In the genomic region with DNA sequence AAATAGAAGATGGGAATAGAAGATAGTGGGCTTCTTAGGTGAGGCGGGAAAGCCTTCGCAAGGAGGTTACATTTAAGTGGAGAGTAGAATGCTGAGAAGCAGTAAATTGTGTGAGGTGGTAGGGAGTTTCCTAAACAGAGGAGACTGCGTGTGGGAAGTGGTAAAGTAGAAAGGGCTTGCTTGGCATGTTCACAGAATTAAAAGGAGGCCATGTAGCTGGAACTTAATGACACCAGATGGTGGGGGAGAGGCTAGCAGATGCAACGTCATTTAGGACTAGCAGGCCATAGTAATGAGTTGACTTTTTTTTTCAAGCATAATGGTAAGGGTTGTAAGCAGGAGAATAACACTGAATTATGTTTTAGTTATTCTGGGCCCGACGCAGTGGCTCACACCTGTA, we compare ENCODE assay signal across 26 cellular contexts. TPM values are rescaled to one million over a fixed set of nuclear protein-coding genes. Genes with fewer than 3 reads are reported as not detected.
DNase-seq lines count a peak whose midpoint lies in the region; ATAC-seq, FAIRE-seq and TF ChIP-seq lines count a peak whose summit lies in the region.
"Had no signal": no experiment of that assay in that cellular context is flagged by ENCODE, and none has a peak within 500 bp of the region (broad histone marks: within the 10 kb centered on the region; RNA-seq: fewer than 3 reads in every experiment).

No MANE protein-coding gene starts in this region.

- no peak for TF ChIP-seq POLR2A in GM12878 (IDR thresholded peaks at IDR 0.05; ENCODE audit: low read depth, low read length)

- no peaks in the 10 kb centered on the region for H3K36me3 ChIP-seq in GM12878 (ENCODE audit: control insufficient read depth in 2 of 2, insufficient read depth in 2 of 2, low read length in 1 of 2)
- H3K36me3 ChIP-seq: adrenal gland, heart left ventricle, prostate gland, vagina had no signal

- TF ChIP-seq CTCF in GM12878 (IDR thresholded peaks at IDR 0.05 in 2 of 3, conservative IDR thresholded peaks at IDR 0.05 in 1 of 3; ENCODE audit: control insufficient read depth in 2 of 3, extremely low read depth in 1 of 3, insufficient read depth in 1 of 3, low read depth in 3 of 3, low read length in 3 of 3) (no peak), nephron (IDR thresholded peaks at IDR 0.05; ENCODE audit: unreplicated experiment in 3 of 3) (no peak)

- H3K4me3 ChIP-seq in GM12878: no peak overlapping the region
- H3K4me3 ChIP-seq: adrenal gland, coronary artery, heart left ventricle, prostate gland, skin epidermis, testis, vagina had no signal

- H4K20me1 ChIP-seq in GM12878 (ENCODE audit: control insufficient read depth, insufficient read depth): no peaks in the 10 kb centered on the region

- CTCF ChIA-PET in GM12878 (lab: Yijun Ruan, JAX): interaction anchor here (0.7 to 2.3 kb wide), 6 partner anchors 10 to 115 kb away, joined by 3 to 6 read pairs (median 3); no protein-coding TSS in a partner anchor

- intact Hi-C loops in GM12878 (cut with micrococcal nuclease; ENCODE audit: unreplicated experiment): no loop called here

- 79% methylated on average over 6 of the region's 6 CpGs for WGBS in GM12878 (ENCODE audit: insufficient coverage, insufficient replicate concordance, low lambda C conversion rate, missing lambda C conversion rate)

- RAD21 ChIA-PET in GM12878 (lab: Charles Lee; ENCODE audit: unreplicated experiment): interaction anchor here (1.6 kb wide), 1 partner anchor 110 kb away, joined by 5 read pairs; no protein-coding TSS in a partner anchor

- H3K4me1 ChIP-seq in GM12878 (ENCODE audit: control insufficient read depth, insufficient read depth, low read length): no peaks in the 10 kb centered on the region
- H3K4me1 ChIP-seq: adrenal gland, heart left ventricle, prostate gland, testis, vagina had no signal

- no peak overlapping the region for H3K9ac ChIP-seq in GM12878 (ENCODE audit: control insufficient read depth, insufficient read depth, low read length)

- H3K27me3 Mint-ChIP-seq in nephron (ENCODE audit: low read depth): no peaks in the 10 kb centered on the region
- H3K27me3 Mint-ChIP-seq in activated naive CD8-positive, alpha-beta T cell treated with anti-CD3 and anti-CD28 coated beads, Interleukin-2, amount 50 U/mL, for 24 hours: no peaks in the 10 kb centered on the region
- H3K27me3 Mint-ChIP-seq: stimulated activated memory B cell treated with anti-CD40 and anti-IgM and Interleukin-4, amounts not matched to agents 10 μg/mL and 1 μg/mL and 100 μg/mL, for 72 hours had no signal

- H3K27ac ChIP-seq in GM12878 (ENCODE audit: control insufficient read depth, insufficient read depth): no peak overlapping the region
- H3K27ac ChIP-seq: adrenal gland, coronary artery, heart left ventricle, prostate gland, skin epidermis, testis, vagina had no signal

- in situ Hi-C loops in G401 (cut with HindIII; ENCODE audit: low sequenced_read_pairs): no loop called here
- in situ Hi-C loops in GM12878 (cut with MboI): no loop called here

- no peak overlapping the region for H3K4me2 ChIP-seq in GM12878 (ENCODE audit: control insufficient read depth, insufficient read depth)

- SMC1A ChIA-PET in GM12878 (lab: Charles Lee; ENCODE audit: uncharacterized antibody, unreplicated experiment): interaction anchor here (1.0 to 2.2 kb wide), 4 partner anchors 21 to 242 kb away, joined by 3 to 7 read pairs (median 5); no protein-coding TSS in a partner anchor

- no peak overlapping the region for H2AFZ ChIP-seq in GM12878 (ENCODE audit: control insufficient read depth, low read depth, low read length)

- BruUV-seq in GM12878 (replicated peaks; lab: Mats Ljungman, UMichigan): no TSS peak

- H3K4me3 Mint-ChIP-seq in nephron: no peak overlapping the region
- H3K4me3 Mint-ChIP-seq in activated naive CD8-positive, alpha-beta T cell treated with anti-CD3 and anti-CD28 coated beads, Interleukin-2, amount 50 U/mL, for 24 hours: no peak overlapping the region
- H3K4me3 Mint-ChIP-seq: immature natural killer cell; stimulated activated memory B cell treated with anti-CD40 and anti-IgM and Interleukin-4, amounts not matched to agents 10 μg/mL and 1 μg/mL and 100 μg/mL, for 72 hours; T-helper 1 cell treated with Interleukin-12 subunit alpha and Interleukin-12 subunit beta and Interleukin-4 antibody, amounts not matched to agents 30 μg/mL and 1 μg/mL, for 36 hours had no signal

- H3K27ac Mint-ChIP-seq in nephron: peak overlapping the region in 2 of 3 experiments; percentile 75 to 91
- no peak overlapping the region for H3K27ac Mint-ChIP-seq in activated naive CD8-positive, alpha-beta T cell treated with anti-CD3 and anti-CD28 coated beads, Interleukin-2, amount 50 U/mL, for 24 hours
- H3K27ac Mint-ChIP-seq: immature natural killer cell; stimulated activated memory B cell treated with anti-CD40 and anti-IgM and Interleukin-4, amounts not matched to agents 10 μg/mL and 1 μg/mL and 100 μg/mL, for 72 hours; T-helper 1 cell treated with Interleukin-12 subunit alpha and Interleukin-12 subunit beta and Interleukin-4 antibody, amounts not matched to agents 30 μg/mL and 1 μg/mL, for 36 hours had no signal

- no peak for TF ChIP-seq EP300 in GM12878 (IDR thresholded peaks at IDR 0.05; ENCODE audit: borderline replicate concordance in 1 of 2, control insufficient read depth in 1 of 2, low read depth in 2 of 2, low read length in 2 of 2)

- H3K9me3 ChIP-seq in GM12878 (replicated peaks; ENCODE audit: control insufficient read depth, insufficient read depth, low read length): no peaks in the 10 kb centered on the region
- H3K9me3 ChIP-seq: adrenal gland, prostate gland, testis, vagina had no signal

- no peaks in the 10 kb centered on the region for H3K27me3 ChIP-seq in GM12878 (replicated peaks in 1 of 2; ENCODE audit: control insufficient read depth in 2 of 2, insufficient read depth in 2 of 2, low read length in 1 of 2)
- H3K27me3 ChIP-seq: adrenal gland, heart left ventricle, testis, vagina had no signal

- H3K36me3 Mint-ChIP-seq in nephron (ENCODE audit: low read depth): no peaks in the 10 kb centered on the region
- H3K36me3 Mint-ChIP-seq in activated naive CD8-positive, alpha-beta T cell treated with anti-CD3 and anti-CD28 coated beads, Interleukin-2, amount 50 U/mL, for 24 hours (ENCODE audit: low read depth): no peaks in the 10 kb centered on the region
- H3K36me3 Mint-ChIP-seq: immature natural killer cell; stimulated activated memory B cell treated with anti-CD40 and anti-IgM and Interleukin-4, amounts not matched to agents 10 μg/mL and 1 μg/mL and 100 μg/mL, for 72 hours had no signal

- DNase-seq in G401 (ENCODE audit: low spot score) (peak; percentile 80), NCI-H2171 treated with DMSO at 0.1 percent for 48 hours (lab: John Stamatoyannopoulos, UW) (peak; percentile 91), GM12878 (ENCODE audit: low read depth, low spot score) (no peak), T1000 (lab: John Stamatoyannopoulos, UW) (no peak), 8988T (no peak)
- DNase-seq in activated naive CD8-positive, alpha-beta T cell treated with anti-CD3 and anti-CD28 coated beads, Interleukin-2, amount 50 U/mL, for 24 hours: no peak
- DNase-seq: activated CD4-positive, alpha-beta T cell treated with anti-CD3 and anti-CD28 coated beads, Interleukin-2, amount 50 U/mL, for 1 hour; activated gamma-delta T cell treated with Interleukin-2 at 50 U/mL for 16 hours; adrenal gland; DMS79; heart left ventricle; immature natural killer cell; KG1; left ventricle myocardium superior; NCI-H187; NCI-H345; stimulated activated CD4-positive, alpha-beta T cell treated with anti-CD3 and anti-CD28 coated beads, Interleukin-2, amount 100 ng/mL, for 24 hours; testis had no signal

- no peaks in the 10 kb centered on the region for H3K9me3 Mint-ChIP-seq in nephron
- no peaks in the 10 kb centered on the region for H3K9me3 Mint-ChIP-seq in activated naive CD8-positive, alpha-beta T cell treated with anti-CD3 and anti-CD28 coated beads, Interleukin-2, amount 50 U/mL, for 24 hours
- H3K9me3 Mint-ChIP-seq: immature natural killer cell; stimulated activated memory B cell treated with anti-CD40 and anti-IgM and Interleukin-4, amounts not matched to agents 10 μg/mL and 1 μg/mL and 100 μg/mL, for 72 hours; T-helper 1 cell treated with Interleukin-12 subunit alpha and Interleukin-12 subunit beta and Interleukin-4 antibody, amounts not matched to agents 30 μg/mL and 1 μg/mL, for 36 hours had no signal

- TF ChIP-seq RAD21 in GM12878 (IDR thresholded peaks at IDR 0.05; ENCODE audit: insufficient read depth, low read depth, low read length): no peak

- H3K79me2 ChIP-seq in GM12878 (ENCODE audit: control insufficient read depth, insufficient read depth, low read length): no peaks in the 10 kb centered on the region

- POLR2A ChIA-PET in GM12878 (lab: Charles Lee): no interaction called here

- ATAC-seq in GM12878: peak; percentile 38; the same call in 2 of the 3 replicates
- ATAC-seq in activated naive CD8-positive, alpha-beta T cell treated with anti-CD3 and anti-CD28 coated beads, Interleukin-2, amount 50 U/mL, for 24 hours: no peak
- ATAC-seq: heart left ventricle; left ventricle myocardium superior; stimulated activated memory B cell treated with anti-CD40 and anti-IgM and Interleukin-4, amounts not matched to agents 10 μg/mL and 1 μg/mL and 100 μg/mL, for 72 hours had no signal

- H3K4me1 Mint-ChIP-seq in nephron: no peaks in the 10 kb centered on the region
- peaks cover 2% of the 10 kb centered on the region for H3K4me1 Mint-ChIP-seq in activated naive CD8-positive, alpha-beta T cell treated with anti-CD3 and anti-CD28 coated beads, Interleukin-2, amount 50 U/mL, for 24 hours
- H3K4me1 Mint-ChIP-seq: stimulated activated memory B cell treated with anti-CD40 and anti-IgM and Interleukin-4, amounts not matched to agents 10 μg/mL and 1 μg/mL and 100 μg/mL, for 72 hours had no signal

- FAIRE-seq in GM12878 (lab: Jason Lieb, UNC): no peak
- FAIRE-seq: GM12892 had no signal

RNA-seq across cellular contexts. Expression of gene RTN4, which starts 13.0 kb away (rescaled TPM):
- total RNA-seq in G401 (2014; rRNA removed; shearing (Covaris generic)): 80.7 and 110 TPM in 2 replicates
- total RNA-seq in GM12878 (2013; cell fraction: nucleolus; rRNA removed): 114 and 117 TPM in 2 replicates
- total RNA-seq in GM12878 (2014; rRNA removed) (55.5 and 56.0 TPM in 2 replicates), GM12878 (2014; rRNA removed; fragmentation: Illumina TruSeq; extraction: Trizol) (65.5 and 69.7 TPM in 2 replicates), GM12878 (2021) (133 TPM in 2 replicates)
- polyA plus RNA-seq in GM12878 (2011; ENCODE audit: low read depth): 56.1 TPM
- polyA plus RNA-seq in GM12878 (2011; rRNA removed) (94.3 and 135 TPM in 2 replicates), GM12878 (2014; fragmentation: Illumina TruSeq; extraction: Trizol) (130 and 166 TPM in 2 replicates), GM12878 (2014; fragmentation: Nextera tagmentation; extraction: Ambion mirVana) (100 to 1,000 TPM in 1 of 2 experiments, 10 to 100 TPM in 1; 68.0 to 112 TPM), GM12878 (2014; rRNA removed) (71.2 and 72.6 TPM in 2 replicates), GM12878 (2016; fragmentation: Nextera tagmentation; extraction: Ambion mirVana) (10 to 100 TPM; 78.4 to 88.1 TPM)
- polyA plus RNA-seq in GM12878 (2011; cell fraction: cytosol; rRNA removed): 31.6 and 46.1 TPM in 2 replicates
- polyA plus RNA-seq in GM12878 (2011; cell fraction: nucleus; rRNA removed): 43.0 and 55.6 TPM in 2 replicates
- 94.6 and 95.7 TPM in 2 replicates for polyA plus RNA-seq in GM12878 (2012)
- polyA minus RNA-seq in GM12878 (2011; rRNA and poly(A)+ RNA removed): 50.2 and 64.6 TPM in 2 replicates
- polyA minus RNA-seq in GM12878 (2011; cell fraction: cytosol; rRNA and poly(A)+ RNA removed): 23.1 and 32.0 TPM in 2 replicates
- 25.6 and 43.1 TPM in 2 replicates for polyA minus RNA-seq in GM12878 (2011; cell fraction: nucleus; rRNA and poly(A)+ RNA removed)

Comparison
In these comparisons a context has a peak if more than half of its experiments do, and no peak if none do; other contexts are left out.
1. DNase-seq: peak in G401 (single experiment) and NCI-H2171 treated with DMSO at 0.1 percent for 48 hours (single experiment); none in GM12878 (single experiment), activated naive CD8-positive, alpha-beta T cell treated with anti-CD3 and anti-CD28 coated beads, Interleukin-2, amount 50 U/mL, for 24 hours (single experiment), T1000 (single experiment) and 8988T (single experiment).